Comparison of ENCODE assay signal across 8 cellular contexts in the genomic region with DNA sequence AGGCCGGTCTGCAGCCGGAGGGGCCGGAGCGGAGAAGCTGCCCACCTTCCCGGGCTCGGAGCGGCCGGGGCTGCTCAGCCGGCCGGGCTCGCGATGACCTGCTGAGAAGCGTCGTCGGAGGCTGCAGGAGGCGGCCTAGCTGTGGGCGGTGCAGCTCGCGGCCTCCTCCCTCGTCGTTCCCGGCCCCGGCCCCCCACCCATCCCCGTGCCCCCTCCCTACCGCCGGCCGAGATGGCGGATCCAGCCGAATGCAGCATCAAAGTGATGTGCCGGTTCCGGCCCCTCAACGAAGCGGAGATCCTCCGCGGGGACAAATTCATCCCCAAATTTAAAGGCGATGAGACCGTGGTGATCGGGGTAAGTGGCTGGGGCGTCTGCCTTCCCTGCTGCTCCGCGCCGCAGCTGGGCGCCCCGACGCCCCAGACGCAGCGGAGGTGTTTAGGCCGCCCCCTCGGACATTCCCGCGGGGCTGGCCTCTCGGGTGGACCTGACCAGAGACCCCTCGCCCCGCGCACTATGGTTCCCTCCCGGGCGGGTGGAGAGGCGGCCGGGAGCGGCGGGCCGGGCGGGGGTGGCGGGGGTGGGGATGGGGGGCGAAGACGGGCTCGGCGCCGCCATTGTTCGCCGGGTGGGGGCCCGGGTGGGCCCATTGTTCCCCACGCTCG. TPM values are rescaled to one million over a fixed set of nuclear protein-coding genes. Genes with fewer than 3 reads are reported as not detected.
A peak's percentile ranks its signal among the peaks of the same experiment; 100 is the strongest.
DNase-seq lines count a peak whose midpoint lies in the region; ATAC-seq and TF ChIP-seq lines count a peak whose summit lies in the region.

No MANE protein-coding gene starts in this region.

- H3K36me3 Mint-ChIP-seq in activated T-helper 17 cell treated with anti-CD3 and anti-CD28 coated beads, Interleukin-2, amount 50 U/mL, for 72 hours (ENCODE audit: low read depth) = peaks cover 13% of the 10 kb centered on the region

- in situ Hi-C loops in transverse colon (cut with MboI; ENCODE audit: low pct_ligation_motif_present in 1 of 4, low pct_unique_long_range_greater_than_20kb in 1 of 4, low sequenced_read_pairs in 3 of 4) = no loop called here

- peak overlapping the region; percentile 42 to 43 for H3K4me3 ChIP-seq in left lung
- peak overlapping the region; percentile 17 to 49 (median 32) for H3K4me3 ChIP-seq in transverse colon

- 7% methylated on average over 22 of the region's 74 CpGs; no CpG with 5 or more reads in 1 of the 2 donors for WGBS in transverse colon (ENCODE audit: low coverage in 1 of 2), 2 donors

- peaks cover 33 to 82% of the 10 kb centered on the region in 2 donors for H3K27me3 ChIP-seq in left lung
- peaks cover 55% of the 10 kb centered on the region for H3K27me3 ChIP-seq in transverse colon

- peak overlapping the region; percentile 55 for H3K9ac ChIP-seq in ES-I3 (ENCODE audit: low read depth, low read length)

- peaks cover 5% of the 10 kb centered on the region for H3K9me3 ChIP-seq in ES-I3 (ENCODE audit: control insufficient read depth, insufficient read depth, low read length)
- H3K9me3 ChIP-seq in left lung = no peaks in the 10 kb centered on the region
- no peaks in the 10 kb centered on the region for H3K9me3 ChIP-seq in transverse colon

- TF ChIP-seq POLR2A in transverse colon (IDR thresholded peaks at IDR 0.05) = no peak

- no peaks in the 10 kb centered on the region for H3K9me3 Mint-ChIP-seq in activated T-helper 17 cell treated with anti-CD3 and anti-CD28 coated beads, Interleukin-2, amount 50 U/mL, for 72 hours

- intact Hi-C loops in left lung (cut with DNase I) = no loop called here
- intact Hi-C loops in transverse colon (cut with DNase I; ENCODE audit: low total_unique reads) = no loop called here

- H3K36me3 ChIP-seq in ES-I3 (ENCODE audit: insufficient read depth, low read length) (0 out of 2 replicates have a peak, but pooled peaks cover 3% of the 10 kb centered on the region), left lung (no peaks in the 10 kb centered on the region), transverse colon (no peaks in the 10 kb centered on the region)

- peak overlapping the region; percentile 62 for H3K27ac Mint-ChIP-seq in activated T-helper 17 cell treated with anti-CD3 and anti-CD28 coated beads, Interleukin-2, amount 50 U/mL, for 72 hours

- TF ChIP-seq CTCF in left lung (IDR thresholded peaks at IDR 0.05) (no peak), transverse colon (IDR thresholded peaks at IDR 0.05) (no peak)

- TF ChIP-seq EP300 in transverse colon (IDR thresholded peaks at IDR 0.05; ENCODE audit: low read depth) = no peak

- H3K4me1 ChIP-seq in ES-I3 (ENCODE audit: insufficient read depth, low read length) (peaks cover 4% of the 10 kb centered on the region; the same call in 1 of the 2 replicates), left lung (peaks cover 18 to 21% of the 10 kb centered on the region in 2 donors), transverse colon (peaks cover 0 to 27% (median 19%) of the 10 kb centered on the region in 4 donors)

- peak overlapping the region; percentile 79 for H3K4me3 Mint-ChIP-seq in activated T-helper 17 cell treated with anti-CD3 and anti-CD28 coated beads, Interleukin-2, amount 50 U/mL, for 72 hours

- DNase-seq in left lung (peak in 1 of 2 donors; percentile 64), transverse colon (no peak), NCI-H226 (no peak), H4 (ENCODE audit: low spot score) (no peak)

- H3K4me1 Mint-ChIP-seq in activated T-helper 17 cell treated with anti-CD3 and anti-CD28 coated beads, Interleukin-2, amount 50 U/mL, for 72 hours = peaks cover 13% of the 10 kb centered on the region

- no peaks in the 10 kb centered on the region for H3K27me3 Mint-ChIP-seq in activated T-helper 17 cell treated with anti-CD3 and anti-CD28 coated beads, Interleukin-2, amount 50 U/mL, for 72 hours

- H3K27ac ChIP-seq in left lung = no peak overlapping the region
- peak overlapping the region in 1 of 4 donors; percentile 4 for H3K27ac ChIP-seq in transverse colon

- ATAC-seq in GM19397 (IDR thresholded peaks at IDR 0.05; ENCODE audit: unreplicated experiment) (peak; percentile 38), HG03342 (IDR thresholded peaks at IDR 0.05; ENCODE audit: unreplicated experiment) (peak; percentile 24), left lung (no peak)
- peak; percentile 22 for ATAC-seq in activated T-helper 17 cell treated with anti-CD3 and anti-CD28 coated beads, Interleukin-2, amount 50 U/mL, for 72 hours (replicated peaks)

RNA-seq across cellular contexts. Expression of a gene that starts 0.5 kb away (rescaled TPM):
- 10 to 100 TPM; 33.1 to 43.8 TPM for total RNA-seq in activated T-helper 17 cell treated with anti-CD3 and anti-CD28 coated beads, Interleukin-2, amount 50 U/mL, for 72 hours
- total RNA-seq in left lung (under 1 TPM; 0.92 to 0.96 TPM), transverse colon (1 to 10 TPM in 3 of 4 donors, under 1 TPM in 1; 0.75 to 3.2 (median 2.3) TPM)
- 1.7 and 2.6 TPM in 2 replicates for total RNA-seq in H4 (2014; rRNA removed; shearing (Covaris generic))
